ENCODE assay signal across 8 cellular contexts in the genomic region with DNA sequence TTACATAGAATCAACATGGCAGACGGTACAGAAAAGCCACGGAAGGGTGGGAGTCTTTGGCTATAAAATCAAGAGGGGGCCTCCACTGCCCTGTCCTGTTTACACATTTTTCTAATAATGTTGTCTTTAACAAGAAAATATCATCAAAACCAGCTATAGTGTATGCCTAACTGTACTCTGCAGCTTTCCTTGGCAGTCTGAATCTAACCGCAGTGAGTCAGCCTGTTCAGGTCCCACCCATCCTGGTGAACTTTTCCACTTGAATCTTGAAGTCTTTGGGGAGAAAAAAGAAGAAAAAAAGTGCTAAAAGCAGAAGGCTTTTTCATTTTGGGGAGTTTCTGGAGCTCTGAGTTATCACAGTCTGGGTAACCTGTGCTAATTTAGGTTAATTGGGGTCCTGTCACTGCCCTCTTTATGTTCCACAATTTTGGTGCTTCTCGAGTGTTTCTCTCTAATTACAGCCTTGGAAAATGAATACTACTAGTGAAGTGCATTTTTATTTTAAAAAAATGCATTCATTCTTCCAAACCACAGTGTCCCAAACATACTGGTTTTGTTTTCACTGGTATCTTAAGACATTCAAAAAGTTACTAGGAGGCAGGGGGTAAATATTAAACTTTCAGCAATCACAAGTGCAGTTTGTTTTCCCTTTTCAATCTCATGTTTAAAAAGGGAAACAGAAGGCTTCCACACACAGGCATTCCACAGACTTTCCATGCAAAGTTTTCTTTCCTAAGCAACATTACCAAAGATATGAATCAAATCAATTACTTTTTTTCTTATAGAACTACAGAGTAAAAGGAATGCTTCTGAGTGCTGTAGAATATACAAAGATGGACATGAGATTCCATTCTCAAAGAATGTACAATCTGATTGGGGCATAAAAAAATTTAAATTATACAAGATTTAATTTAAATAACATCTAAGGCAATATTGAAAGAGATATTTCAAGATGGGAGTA.
DNase-seq lines count a peak whose midpoint lies in the region; ATAC-seq and TF ChIP-seq lines count a peak whose summit lies in the region.
"Not testable (repeated sequence)": the region's sequence is repeated elsewhere in the genome, so short reads cannot be mapped to it uniquely, and the experiment has no call there.

No MANE protein-coding gene starts in this region.

- H3K27ac ChIP-seq in HCT116 (ENCODE audit: low read depth, low read length); RWPE2 (ENCODE audit: poor library complexity, severe bottlenecking); foreskin keratinocyte; heart left ventricle; lower lobe of right lung; upper lobe of right lung: not testable (repeated sequence)

- H3K4me3 ChIP-seq in HCT116 (replicated peaks in 1 of 2; ENCODE audit: low read depth in 1 of 2, low read length in 2 of 2); RWPE2 (ENCODE audit: severe bottlenecking); heart left ventricle; lower lobe of right lung; upper lobe of right lung: not testable (repeated sequence)

- H3K36me3 ChIP-seq in HCT116 (ENCODE audit: control insufficient read depth in 1 of 2, insufficient read depth in 2 of 2, low read length in 2 of 2); RWPE2 (ENCODE audit: low read depth); heart left ventricle; lower lobe of right lung; upper lobe of right lung: not testable (repeated sequence)

- intact Hi-C loops in HCT116 (cut with micrococcal nuclease); heart left ventricle (cut with DNase I); left ventricle myocardium superior (cut with micrococcal nuclease); lower lobe of right lung (cut with DNase I); upper lobe of right lung (cut with DNase I): not testable (repeated sequence)

- H3K4me2 ChIP-seq in HCT116 (ENCODE audit: low read length), result not testable (repeated sequence)

- not testable (repeated sequence) for TF ChIP-seq CTCF in HCT116 (IDR thresholded peaks at IDR 0.05 in 2 of 3, conservative IDR thresholded peaks at IDR 0.05 in 1 of 3; ENCODE audit: borderline replicate concordance in 1 of 3, insufficient read depth in 1 of 3, low read depth in 2 of 3, low read length in 2 of 3); RWPE2 (IDR thresholded peaks at IDR 0.05; ENCODE audit: poor library complexity, severe bottlenecking); foreskin keratinocyte (conservative IDR thresholded peaks at IDR 0.05); heart left ventricle (IDR thresholded peaks at IDR 0.05); lower lobe of right lung (IDR thresholded peaks at IDR 0.05); omental fat pad (IDR thresholded peaks at IDR 0.05); upper lobe of right lung (IDR thresholded peaks at IDR 0.05)

- not testable (repeated sequence) for TF ChIP-seq RAD21 in HCT116 (IDR thresholded peaks at IDR 0.05; ENCODE audit: low read depth)

- H4K20me1 ChIP-seq in HCT116 (ENCODE audit: insufficient read depth), result not testable (repeated sequence)

- H3K9me2 ChIP-seq in HCT116 (ENCODE audit: insufficient read depth), result not testable (repeated sequence)

- not testable (repeated sequence) for DNase-seq in HCT116 (ENCODE audit: low read depth, low spot score); RWPE2 (ENCODE audit: low spot score); foreskin keratinocyte; heart left ventricle; left ventricle myocardium superior; lower lobe of right lung; omental fat pad (ENCODE audit: low spot score); upper lobe of right lung

- not testable (repeated sequence) for BruUV-seq in HCT116 (replicated peaks; lab: Mats Ljungman, UMichigan)

- H3K4me1 ChIP-seq in HCT116 (ENCODE audit: control insufficient read depth in 1 of 2, insufficient read depth in 2 of 2, low read length in 2 of 2); RWPE2 (ENCODE audit: insufficient read depth, poor library complexity, severe bottlenecking); foreskin keratinocyte; heart left ventricle; lower lobe of right lung; upper lobe of right lung: not testable (repeated sequence)

- CTCF ChIA-PET in HCT116 (lab: Charles Lee), result not testable (repeated sequence)

- TF ChIP-seq POLR2A in HCT116 (IDR thresholded peaks at IDR 0.05; ENCODE audit: borderline replicate concordance, extremely low read depth, insufficient read depth, insufficient read length); heart left ventricle (IDR thresholded peaks at IDR 0.05): not testable (repeated sequence)

- ATAC-seq in HCT116 (peak; percentile 76), RWPE2 (ENCODE audit: low read depth) (peak; percentile 89), foreskin keratinocyte (peak; percentile 78), heart left ventricle (peak; percentile 74 to 90 (median 82)), left ventricle myocardium superior (peak; percentile 80), lower lobe of right lung (peak; percentile 70 to 78), omental fat pad (ENCODE audit: low FRiP score) (peak; percentile 71), upper lobe of right lung (peak; percentile 78)

- POLR2A ChIA-PET in HCT116 (lab: Charles Lee), result not testable (repeated sequence)

- RAD21 ChIA-PET in HCT116 (lab: Charles Lee; ENCODE audit: low non-redundant PET in 1 of 2, low total read pairs in 2 of 2, uncharacterized antibody in 2 of 2, unreplicated experiment in 2 of 2), result not testable (repeated sequence)

- not testable (repeated sequence) for H3K27me3 ChIP-seq in HCT116 (ENCODE audit: insufficient read depth, low read length); RWPE2 (ENCODE audit: insufficient read depth, poor library complexity, severe bottlenecking); foreskin keratinocyte; heart left ventricle; lower lobe of right lung (ENCODE audit: low read depth); upper lobe of right lung

- no CpG with 5 or more reads among the region's 4 CpGs for WGBS in heart left ventricle, 4 donors

- not testable (repeated sequence) for H2AFZ ChIP-seq in HCT116 (ENCODE audit: low read depth, low read length, poor library complexity, severe bottlenecking)

- not testable (repeated sequence) for H3K9ac ChIP-seq in HCT116 (ENCODE audit: low read length)

- H3K9me3 ChIP-seq in HCT116 (ENCODE audit: control insufficient read depth in 1 of 2, insufficient read depth in 1 of 2, low read depth in 1 of 2, low read length in 2 of 2); RWPE2 (ENCODE audit: severe bottlenecking); heart left ventricle; lower lobe of right lung; upper lobe of right lung: not testable (repeated sequence)

- H3K79me2 ChIP-seq in HCT116 (ENCODE audit: insufficient read depth, low read length), result not testable (repeated sequence)
